ENCODE assay signal across 18 cellular contexts in the genomic region with DNA sequence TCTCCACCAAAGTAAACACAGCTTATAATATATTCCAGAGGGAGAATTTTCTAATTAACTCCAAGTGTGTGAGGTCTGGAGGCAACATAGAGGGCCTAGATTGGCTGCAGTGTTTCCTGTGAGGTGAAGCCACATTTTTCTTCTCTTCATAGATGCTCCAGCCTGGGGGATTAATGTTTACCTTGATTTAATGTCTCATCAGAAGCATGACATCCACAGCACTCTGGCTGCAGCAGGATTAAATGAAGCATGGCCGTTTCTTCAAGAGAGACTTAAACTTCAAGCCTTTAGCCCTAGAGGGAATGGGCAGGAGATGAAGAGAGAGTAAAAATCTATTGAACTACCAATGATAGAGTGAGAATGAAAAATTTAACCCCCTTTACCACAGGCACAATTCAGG.
"Had no signal": no experiment of that assay in that cellular context is flagged by ENCODE, and none has a peak within 500 bp of the region (broad histone marks: within the 10 kb centered on the region; RNA-seq: fewer than 3 reads in every experiment).

No MANE protein-coding gene starts in this region.

- DNase-seq: activated B cell treated with CpG ODN at 0.5 μM for 24 hours; activated CD4-positive, alpha-beta T cell treated with anti-CD3 and anti-CD28 coated beads for 36 hours; activated CD4-positive, alpha-beta T cell treated with anti-CD3 and anti-CD28 coated beads, Interleukin-2, amount 50 U/mL, for 48 hours; activated naive CD4-positive, alpha-beta T cell treated with Interleukin-2 at 50 U/mL for 16 hours; activated naive CD8-positive, alpha-beta T cell treated with anti-CD3 and anti-CD28 coated beads for 36 hours; activated T-cell treated with anti-CD3 and anti-CD28 coated beads, Interleukin-2, amount 50 U/mL, for 48 hours; effector memory CD4-positive, alpha-beta T cell; hippocampal formation; left cardiac atrium; mesendoderm; mucosa of descending colon; stimulated activated CD4-positive, alpha-beta T cell treated with anti-CD3 and anti-CD28 coated beads, Interleukin-4, amount 100 ng/mL, for 4 hours; stimulated activated naive CD8-positive, alpha-beta T cell treated with anti-CD3 and anti-CD28 coated beads, Interleukin-15, Interleukin-2, amounts not matched to agents 100 U/mL and 50 U/mL, for 24 hours; T1000; upper lobe of left lung had no signal

- H3K27ac ChIP-seq: breast epithelium, right atrium auricular region, upper lobe of left lung had no signal

- H3K27me3 ChIP-seq: breast epithelium, right atrium auricular region, upper lobe of left lung had no signal

- H3K9me3 ChIP-seq: breast epithelium, mucosa of descending colon, right atrium auricular region, upper lobe of left lung had no signal

- H3K4me1 ChIP-seq: breast epithelium, right atrium auricular region, upper lobe of left lung had no signal

- H3K36me3 ChIP-seq: breast epithelium, right atrium auricular region, upper lobe of left lung had no signal

- H3K4me3 ChIP-seq: breast epithelium, mucosa of descending colon, right atrium auricular region, upper lobe of left lung had no signal

- ATAC-seq: activated CD4-positive, alpha-beta T cell treated with anti-CD3 and anti-CD28 coated beads for 36 hours; esophagus mucosa; left cardiac atrium; mucosa of descending colon; stimulated activated naive CD8-positive, alpha-beta T cell treated with anti-CD3 and anti-CD28 coated beads, Interleukin-15, Interleukin-2, amounts not matched to agents 100 U/mL and 50 U/mL, for 24 hours had no signal
